Comparison of ENCODE assay signal across 1 cellular context in genomic region chr19:52048604-52049493, GRCh38.
A peak's percentile ranks its signal among the peaks of the same experiment; 100 is the strongest.
TF ChIP-seq lines count a peak whose summit lies in the region.

Gene ZNF432, minus strand, starts transcription at chr19:52048838. Its CDS starts 1,970 bp downstream, at chr19:52046868.

TF ChIP-seq in HepG2, 621 proteins besides CTCF, POLR2A, EP300 and RAD21 (continued from another document):
- TF ChIP-seq PBX3 (CRISPR knock-in tag; IDR thresholded peaks at IDR 0.05; ENCODE audit: borderline replicate concordance) (no peak), ZNF24 (IDR thresholded peaks at IDR 0.05) (no peak), NFE2L1 (CRISPR knock-in tag; IDR thresholded peaks at IDR 0.05; ENCODE audit: borderline replicate concordance) (no peak), PITX1 (CRISPR knock-in tag; IDR thresholded peaks at IDR 0.05) (no peak), GABPB1 (CRISPR knock-in tag; IDR thresholded peaks at IDR 0.05) (peak; percentile 90), ZNF292 (CRISPR knock-in tag; IDR thresholded peaks at IDR 0.05; ENCODE audit: borderline replicate concordance, low read depth) (no peak), ELK4 (CRISPR knock-in tag; IDR thresholded peaks at IDR 0.05; ENCODE audit: borderline replicate concordance) (no peak), THAP11 (CRISPR knock-in tag; IDR thresholded peaks at IDR 0.05) (peak; percentile 70; the same call in 1 of the 2 replicates), HOXA7 (CRISPR knock-in tag; IDR thresholded peaks at IDR 0.05) (no peak), SP4 (CRISPR knock-in tag; IDR thresholded peaks at IDR 0.05) (peak; percentile 61; the same call in 1 of the 2 replicates), SSRP1 (CRISPR knock-in tag; IDR thresholded peaks at IDR 0.05) (no peak), KLF15 (CRISPR knock-in tag; IDR thresholded peaks at IDR 0.05; ENCODE audit: borderline replicate concordance) (no peak), HNF4A (CRISPR knock-in tag; IDR thresholded peaks at IDR 0.05) (no peak), MTF1 (CRISPR knock-in tag; IDR thresholded peaks at IDR 0.05) (peak; percentile 43; the same call in 1 of the 2 replicates), ZNF678 (CRISPR knock-in tag; IDR thresholded peaks at IDR 0.05) (no peak), ZNF691 (CRISPR knock-in tag; IDR thresholded peaks at IDR 0.05; ENCODE audit: borderline replicate concordance, low read depth) (no peak), CREB3 (CRISPR knock-in tag; IDR thresholded peaks at IDR 0.05) (no peak), ZNF563 (CRISPR knock-in tag; IDR thresholded peaks at IDR 0.05) (no peak), SRY (CRISPR knock-in tag; IDR thresholded peaks at IDR 0.05) (peak; percentile 61; the same call in 1 of the 2 replicates), CHD4 (IDR thresholded peaks at IDR 0.05; ENCODE audit: borderline replicate concordance, low read length) (no peak), ZNF761 (CRISPR knock-in tag; conservative IDR thresholded peaks at IDR 0.05) (no peak), ZNF468 (CRISPR knock-in tag; IDR thresholded peaks at IDR 0.05) (no peak), GLMP (CRISPR knock-in tag; IDR thresholded peaks at IDR 0.05; ENCODE audit: borderline replicate concordance) (no peak), CHD2 (IDR thresholded peaks at IDR 0.05; ENCODE audit: low read depth, low read length) (no peak), MED13 (CRISPR knock-in tag; IDR thresholded peaks at IDR 0.05) (no peak), JDP2 (CRISPR knock-in tag; IDR thresholded peaks at IDR 0.05; ENCODE audit: borderline replicate concordance) (no peak; the same call in 1 of the 2 replicates), ZSCAN22 (CRISPR knock-in tag; IDR thresholded peaks at IDR 0.05) (no peak), PRDM4 (CRISPR knock-in tag; IDR thresholded peaks at IDR 0.05; ENCODE audit: borderline replicate concordance) (no peak), SPEN (CRISPR knock-in tag; IDR thresholded peaks at IDR 0.05; ENCODE audit: low read depth) (peak; percentile 76), ZNF616 (CRISPR knock-in tag; IDR thresholded peaks at IDR 0.05; ENCODE audit: low read depth) (no peak), TFDP1 (CRISPR knock-in tag; IDR thresholded peaks at IDR 0.05; ENCODE audit: borderline replicate concordance) (peak; percentile 36; the same call in 1 of the 2 replicates), ELF4 (CRISPR knock-in tag; IDR thresholded peaks at IDR 0.05; ENCODE audit: borderline replicate concordance) (peak; percentile 62), CEBPZ (IDR thresholded peaks at IDR 0.05; ENCODE audit: low read length) (no peak), FOXK2 (IDR thresholded peaks at IDR 0.05) (no peak)
